10 cellular contexts compared by ENCODE assay signal in genomic region chr6:168060521-168060931, GRCh38. TPM values are rescaled to one million over a fixed set of nuclear protein-coding genes. Genes with fewer than 3 reads are reported as not detected.
DNase-seq lines count a peak whose midpoint lies in the region; ATAC-seq and TF ChIP-seq lines count a peak whose summit lies in the region.
"Had no signal": no experiment of that assay in that cellular context is flagged by ENCODE, and none has a peak within 500 bp of the region (broad histone marks: within the 10 kb centered on the region; RNA-seq: fewer than 3 reads in every experiment).

No MANE protein-coding gene starts in this region.

- H3K36me3 ChIP-seq in lower lobe of right lung, result no peaks in the 10 kb centered on the region

- peaks cover 7% of the 10 kb centered on the region for H3K4me1 Mint-ChIP-seq in chondrocyte (ENCODE audit: low read depth)
- H3K4me1 Mint-ChIP-seq in stimulated activated naive B cell treated with anti-CD40 and anti-IgM and Interleukin-4, amounts not matched to agents 10 μg/mL and 1 μg/mL and 100 μg/mL, for 72 hours, result no peaks in the 10 kb centered on the region
- H3K4me1 Mint-ChIP-seq in naive thymus-derived CD8-positive, alpha-beta T cell, result peaks cover 0 to 2% (median 0%) of the 10 kb centered on the region in 4 donors

- ATAC-seq in lower lobe of right lung, result peak; percentile 19 to 28
- no peak for ATAC-seq in stimulated activated naive B cell treated with anti-CD40 and anti-IgM and Interleukin-4, amounts not matched to agents 10 μg/mL and 1 μg/mL and 100 μg/mL, for 72 hours (replicated peaks)
- ATAC-seq in naive thymus-derived CD8-positive, alpha-beta T cell, result no peak

- H3K36me3 Mint-ChIP-seq in chondrocyte (ENCODE audit: low read depth), result no peaks in the 10 kb centered on the region
- no peaks in the 10 kb centered on the region for H3K36me3 Mint-ChIP-seq in stimulated activated naive B cell treated with anti-CD40 and anti-IgM and Interleukin-4, amounts not matched to agents 10 μg/mL and 1 μg/mL and 100 μg/mL, for 72 hours
- H3K36me3 Mint-ChIP-seq in naive thymus-derived CD8-positive, alpha-beta T cell, result no peaks in the 10 kb centered on the region

- no peaks in the 10 kb centered on the region for H3K27me3 ChIP-seq in lower lobe of right lung (ENCODE audit: low read depth)

- no peaks in the 10 kb centered on the region for H3K9me3 Mint-ChIP-seq in chondrocyte (ENCODE audit: low read depth)
- no peaks in the 10 kb centered on the region for H3K9me3 Mint-ChIP-seq in stimulated activated naive B cell treated with anti-CD40 and anti-IgM and Interleukin-4, amounts not matched to agents 10 μg/mL and 1 μg/mL and 100 μg/mL, for 72 hours
- H3K9me3 Mint-ChIP-seq in naive thymus-derived CD8-positive, alpha-beta T cell, result peaks cover 0 to 2% (median 0%) of the 10 kb centered on the region in 9 donors

- H3K4me1 ChIP-seq in lower lobe of right lung, result no peaks in the 10 kb centered on the region

- no peak overlapping the region for H3K27ac ChIP-seq in lower lobe of right lung

- H3K9me3 ChIP-seq in lower lobe of right lung, result no peaks in the 10 kb centered on the region

- H3K4me3 Mint-ChIP-seq in chondrocyte (ENCODE audit: unreplicated experiment), result no peak overlapping the region
- no peak overlapping the region for H3K4me3 Mint-ChIP-seq in stimulated activated naive B cell treated with anti-CD40 and anti-IgM and Interleukin-4, amounts not matched to agents 10 μg/mL and 1 μg/mL and 100 μg/mL, for 72 hours
- H3K4me3 Mint-ChIP-seq in naive thymus-derived CD8-positive, alpha-beta T cell, result no peak overlapping the region

- intact Hi-C loops in lower lobe of right lung (cut with DNase I), result no loop called here

- POLR2A ChIA-PET in naive thymus-derived CD8-positive, alpha-beta T cell (lab: Charles Lee), result no interaction called here

- peaks cover 2% of the 10 kb centered on the region for H3K27me3 Mint-ChIP-seq in chondrocyte (ENCODE audit: low read depth)
- no peaks in the 10 kb centered on the region for H3K27me3 Mint-ChIP-seq in stimulated activated naive B cell treated with anti-CD40 and anti-IgM and Interleukin-4, amounts not matched to agents 10 μg/mL and 1 μg/mL and 100 μg/mL, for 72 hours
- peaks cover 0 to 2% (median 0%) of the 10 kb centered on the region in 5 donors for H3K27me3 Mint-ChIP-seq in naive thymus-derived CD8-positive, alpha-beta T cell

- TF ChIP-seq CTCF in chondrocyte (IDR thresholded peaks at IDR 0.05) (peak; percentile 88), lower lobe of right lung (IDR thresholded peaks at IDR 0.05) (peak; percentile 48)

- H3K27ac Mint-ChIP-seq in chondrocyte (ENCODE audit: unreplicated experiment), result no peak overlapping the region
- no peak overlapping the region for H3K27ac Mint-ChIP-seq in stimulated activated naive B cell treated with anti-CD40 and anti-IgM and Interleukin-4, amounts not matched to agents 10 μg/mL and 1 μg/mL and 100 μg/mL, for 72 hours
- H3K27ac Mint-ChIP-seq in naive thymus-derived CD8-positive, alpha-beta T cell, result no peak overlapping the region

- H3K4me3 ChIP-seq in lower lobe of right lung, result no peak overlapping the region

- DNase-seq in AG08396 (ENCODE audit: low spot score) (peak; percentile 81), LHCN-M2 (ENCODE audit: low read depth) (peak; percentile 25), chondrocyte (ENCODE audit: low spot score) (no peak), lower lobe of right lung (no peak), GDM1 (lab: John Stamatoyannopoulos, UW) (no peak)
- no peak for DNase-seq in stimulated activated naive B cell treated with anti-CD40 and anti-IgM and Interleukin-4, amounts not matched to agents 10 μg/mL and 1 μg/mL and 100 μg/mL, for 72 hours
- no peak for DNase-seq in activated T-cell treated with anti-CD3 and anti-CD28 coated beads, Interleukin-2, amount 50 U/mL, for 1 hour
- no peak for DNase-seq in naive thymus-derived CD8-positive, alpha-beta T cell

RNA-seq across cellular contexts. Expression of gene FRMD1, which starts 18.5 kb away (rescaled TPM):
- not detected in 2 replicates for total RNA-seq in LHCN-M2 (2014; rRNA removed)
- not detected for polyA plus RNA-seq in LHCN-M2 (2012)
- total RNA-seq in chondrocyte, result 0.20 to 0.28 TPM in 2 of 3 replicates, not detected in the other
- total RNA-seq in lower lobe of right lung, result not detected
- not detected for total RNA-seq in naive thymus-derived CD8-positive, alpha-beta T cell
- polyA plus RNA-seq in naive thymus-derived CD8-positive, alpha-beta T cell, result not detected
- total RNA-seq: activated CD8-positive, alpha-beta memory T cell treated with anti-CD3 and anti-CD28 coated beads for 36 hours; skeletal muscle tissue had no signal

Comparison
In these comparisons a context has a peak if more than half of its experiments do, and no peak if none do; other contexts are left out.
1. DNase-seq: peak in AG08396 (single experiment) and LHCN-M2 (single experiment); none in chondrocyte (single experiment), lower lobe of right lung (single experiment), stimulated activated naive B cell treated with anti-CD40 and anti-IgM and Interleukin-4, amounts not matched to agents 10 μg/mL and 1 μg/mL and 100 μg/mL, for 72 hours (single experiment), activated T-cell treated with anti-CD3 and anti-CD28 coated beads, Interleukin-2, amount 50 U/mL, for 1 hour (single experiment), GDM1 (single experiment) and naive thymus-derived CD8-positive, alpha-beta T cell (0 of 10).
2. ATAC-seq: peak in lower lobe of right lung (2 of 2); none in stimulated activated naive B cell treated with anti-CD40 and anti-IgM and Interleukin-4, amounts not matched to agents 10 μg/mL and 1 μg/mL and 100 μg/mL, for 72 hours (0 of 2) and naive thymus-derived CD8-positive, alpha-beta T cell (0 of 2).